ENCODE assay signal across 1 cellular context in genomic region chr10:68792115-68792514, GRCh38.
TF ChIP-seq lines count a peak whose summit lies in the region.

No MANE protein-coding gene starts in this region.

TF ChIP-seq in HCT116, 20 proteins besides CTCF, POLR2A, EP300 and RAD21 (continued from another document):
- TF ChIP-seq, protein P1, sequence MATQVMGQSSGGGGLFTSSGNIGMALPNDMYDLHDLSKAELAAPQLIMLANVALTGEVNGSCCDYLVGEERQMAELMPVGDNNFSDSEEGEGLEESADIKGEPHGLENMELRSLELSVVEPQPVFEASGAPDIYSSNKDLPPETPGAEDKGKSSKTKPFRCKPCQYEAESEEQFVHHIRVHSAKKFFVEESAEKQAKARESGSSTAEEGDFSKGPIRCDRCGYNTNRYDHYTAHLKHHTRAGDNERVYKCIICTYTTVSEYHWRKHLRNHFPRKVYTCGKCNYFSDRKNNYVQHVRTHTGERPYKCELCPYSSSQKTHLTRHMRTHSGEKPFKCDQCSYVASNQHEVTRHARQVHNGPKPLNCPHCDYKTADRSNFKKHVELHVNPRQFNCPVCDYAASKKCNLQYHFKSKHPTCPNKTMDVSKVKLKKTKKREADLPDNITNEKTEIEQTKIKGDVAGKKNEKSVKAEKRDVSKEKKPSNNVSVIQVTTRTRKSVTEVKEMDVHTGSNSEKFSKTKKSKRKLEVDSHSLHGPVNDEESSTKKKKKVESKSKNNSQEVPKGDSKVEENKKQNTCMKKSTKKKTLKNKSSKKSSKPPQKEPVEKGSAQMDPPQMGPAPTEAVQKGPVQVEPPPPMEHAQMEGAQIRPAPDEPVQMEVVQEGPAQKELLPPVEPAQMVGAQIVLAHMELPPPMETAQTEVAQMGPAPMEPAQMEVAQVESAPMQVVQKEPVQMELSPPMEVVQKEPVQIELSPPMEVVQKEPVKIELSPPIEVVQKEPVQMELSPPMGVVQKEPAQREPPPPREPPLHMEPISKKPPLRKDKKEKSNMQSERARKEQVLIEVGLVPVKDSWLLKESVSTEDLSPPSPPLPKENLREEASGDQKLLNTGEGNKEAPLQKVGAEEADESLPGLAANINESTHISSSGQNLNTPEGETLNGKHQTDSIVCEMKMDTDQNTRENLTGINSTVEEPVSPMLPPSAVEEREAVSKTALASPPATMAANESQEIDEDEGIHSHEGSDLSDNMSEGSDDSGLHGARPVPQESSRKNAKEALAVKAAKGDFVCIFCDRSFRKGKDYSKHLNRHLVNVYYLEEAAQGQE (IDR thresholded peaks at IDR 0.05; ENCODE audit: low read depth), result no peak
- TF ChIP-seq FOSL1 (IDR thresholded peaks at IDR 0.05; ENCODE audit: low read depth) (no peak), YY1 (IDR thresholded peaks at IDR 0.05; ENCODE audit: extremely low read depth, insufficient replicate concordance, low read depth, low read length) (no peak), CBX3 (IDR thresholded peaks at IDR 0.05; ENCODE audit: low read depth) (no peak), JUND (IDR thresholded peaks at IDR 0.05) (no peak), SRF (IDR thresholded peaks at IDR 0.05; ENCODE audit: low read depth) (no peak), EZH2phosphoT487 (IDR thresholded peaks at IDR 0.05; ENCODE audit: borderline replicate concordance) (no peak), SP1 (IDR thresholded peaks at IDR 0.05; ENCODE audit: low read depth) (no peak), TCF7L2 (IDR thresholded peaks at IDR 0.05; ENCODE audit: borderline replicate concordance, extremely low read depth, insufficient read depth, insufficient read length) (no peak), CEBPB (IDR thresholded peaks at IDR 0.05; ENCODE audit: low read depth) (no peak)
